Comparison of ENCODE assay signal across 2 cellular contexts in genomic region chr18:23529597-23529996, GRCh38.
TF ChIP-seq lines count a peak whose summit lies in the region.

No MANE protein-coding gene starts in this region.

TF ChIP-seq in A549, 52 proteins besides CTCF, POLR2A, EP300 and RAD21 (continued from another document):
- TF ChIP-seq REST (IDR thresholded peaks at IDR 0.05) (no peak), MAZ (IDR thresholded peaks at IDR 0.05; ENCODE audit: borderline replicate concordance, low read depth, low read length) (no peak), ZSCAN20 (CRISPR knock-in tag; IDR thresholded peaks at IDR 0.05) (no peak), ATOH8 (CRISPR knock-in tag; IDR thresholded peaks at IDR 0.05; ENCODE audit: low read depth) (no peak), USF2 (IDR thresholded peaks at IDR 0.05) (no peak), FOXS1 (CRISPR knock-in tag; IDR thresholded peaks at IDR 0.05) (no peak), CEBPB (IDR thresholded peaks at IDR 0.05) (peak in 1 of 2 experiments; percentile 28; a peak in 1 of 4 replicates), EHMT2 (IDR thresholded peaks at IDR 0.05; ENCODE audit: low read depth) (no peak)

TF ChIP-seq in WTC11, 78 proteins besides CTCF, POLR2A, EP300 and RAD21 (continued from another document):
- no peak for TF ChIP-seq ZSCAN18 (CRISPR knock-in tag; IDR thresholded peaks at IDR 0.05)
- TF ChIP-seq SP1 (CRISPR knock-in tag; conservative IDR thresholded peaks at IDR 0.05), result no peak
- no peak for TF ChIP-seq NR3C1 (CRISPR knock-in tag; conservative IDR thresholded peaks at IDR 0.05; ENCODE audit: low read depth)
- no peak for TF ChIP-seq HMGA2 (CRISPR knock-in tag; IDR thresholded peaks at IDR 0.05)
- TF ChIP-seq MLX (CRISPR knock-in tag; IDR thresholded peaks at IDR 0.05), result no peak
- no peak for TF ChIP-seq ZNF423 (CRISPR knock-in tag; IDR thresholded peaks at IDR 0.05)
- no peak for TF ChIP-seq ESRRA (CRISPR knock-in tag; IDR thresholded peaks at IDR 0.05; ENCODE audit: borderline replicate concordance)
